ENCODE assay signal across 8 cellular contexts in genomic region chr17:59839646-59840328, GRCh38. TPM values are rescaled to one million over a fixed set of nuclear protein-coding genes. Genes with fewer than 3 reads are reported as not detected.
DNase-seq lines count a peak whose midpoint lies in the region; ATAC-seq and TF ChIP-seq lines count a peak whose summit lies in the region.

No MANE protein-coding gene starts in this region.

- DNase-seq in SJCRH30 (no peak), psoas muscle (no peak), retina (no peak), sciatic nerve (ENCODE audit: low spot score) (no peak)
- DNase-seq in central memory CD4-positive, alpha-beta T cell, result no peak
- DNase-seq in stimulated activated CD4-positive, alpha-beta T cell treated with anti-CD3 and anti-CD28 coated beads, Interleukin-12 subunit alpha, Interleukin-12 subunit beta, amount 100 ng/mL, for 4 hours, result no peak

- H3K4me1 ChIP-seq in SJCRH30, result peaks cover under 1% of the 10 kb centered on the region
- H3K4me1 ChIP-seq in esophagus (ENCODE audit: control insufficient read depth in 2 of 2, insufficient read depth in 2 of 2, low read length in 1 of 2), result no peaks in the 10 kb centered on the region
- peaks cover 14% of the 10 kb centered on the region for H3K4me1 ChIP-seq in psoas muscle

- intact Hi-C loops in psoas muscle (cut with DNase I), result no loop called here
- intact Hi-C loops in sciatic nerve (cut with DNase I), result no loop called here

- ATAC-seq in psoas muscle, result no peak
- ATAC-seq in sciatic nerve, result no peak

- no peak for TF ChIP-seq CTCF in psoas muscle (IDR thresholded peaks at IDR 0.05)

- H3K27me3 ChIP-seq in SJCRH30 (no peaks in the 10 kb centered on the region), esophagus (ENCODE audit: control insufficient read depth in 1 of 2, insufficient read depth in 2 of 2, low read length in 2 of 2) (no peaks in the 10 kb centered on the region), psoas muscle (ENCODE audit: insufficient read depth in 3 of 3, low read length in 2 of 3) (no peaks in the 10 kb centered on the region)

- TF ChIP-seq POLR2A in GM18526 (IDR thresholded peaks at IDR 0.05; ENCODE audit: extremely low read depth, insufficient read length), result peak; percentile 35

- H3K9me3 ChIP-seq in SJCRH30 (replicated peaks) (no peaks in the 10 kb centered on the region), esophagus (ENCODE audit: control insufficient read depth in 2 of 2, insufficient read depth in 1 of 2, low read depth in 1 of 2, low read length in 1 of 2) (no peaks in the 10 kb centered on the region), psoas muscle (no peaks in the 10 kb centered on the region)

- H3K36me3 ChIP-seq in SJCRH30, result peaks cover 5% of the 10 kb centered on the region; the same call in 1 of the 2 replicates
- no peaks in the 10 kb centered on the region for H3K36me3 ChIP-seq in esophagus (ENCODE audit: control insufficient read depth in 2 of 2, insufficient read depth in 2 of 2, low read length in 1 of 2)
- peaks cover 7 to 26% of the 10 kb centered on the region in 2 donors for H3K36me3 ChIP-seq in psoas muscle (ENCODE audit: insufficient read depth in 1 of 2, low read depth in 1 of 2)

- H3K27ac ChIP-seq in SJCRH30 (no peak overlapping the region), esophagus (ENCODE audit: low read depth in 2 of 2, low read length in 1 of 2) (peak overlapping the region; percentile 70 to 88), psoas muscle (peak overlapping the region; percentile 92)

- 8 to 10% methylated on average over 6 of the region's 6 CpGs for WGBS in esophagus, 2 donors
- 41 to 53% (median 52%) methylated on average over 6 of the region's 6 CpGs for WGBS in psoas muscle, 3 donors

- H3K4me3 ChIP-seq in SJCRH30 (peak overlapping the region; percentile 46), esophagus (ENCODE audit: low read depth in 1 of 2, low read length in 2 of 2) (peak overlapping the region; percentile 41 to 77), psoas muscle (peak overlapping the region; percentile 68)

RNA-seq across cellular contexts. Expression of gene TUBD1, which starts 53.0 kb away (rescaled TPM):
- total RNA-seq in SJCRH30 (2014; rRNA removed; shearing (Covaris generic)), result 12.7 and 13.9 TPM in 2 replicates
- polyA plus RNA-seq in esophagus, result 1 to 10 TPM; 7.1 to 8.4 TPM
- total RNA-seq in psoas muscle, result 1 to 10 TPM; 4.9 to 8.8 (median 6.9) TPM
- 1 to 10 TPM; 4.7 to 8.0 (median 5.1) TPM for polyA plus RNA-seq in psoas muscle
- 12.6 TPM for total RNA-seq in sciatic nerve

RNA-seq across cellular contexts. Expression of gene RPS6KB1, which starts 53.1 kb away (rescaled TPM):
- 16.0 and 22.6 TPM in 2 replicates for total RNA-seq in SJCRH30 (2014; rRNA removed; shearing (Covaris generic))
- polyA plus RNA-seq in esophagus, result 10 to 100 TPM; 13.2 to 13.5 TPM
- total RNA-seq in psoas muscle, result 10 to 100 TPM; 26.6 to 56.0 (median 45.2) TPM
- polyA plus RNA-seq in psoas muscle, result 10 to 100 TPM; 10.6 to 35.8 (median 12.0) TPM
- 56.2 TPM for total RNA-seq in sciatic nerve
